7 cellular contexts compared by ENCODE assay signal in the genomic region with DNA sequence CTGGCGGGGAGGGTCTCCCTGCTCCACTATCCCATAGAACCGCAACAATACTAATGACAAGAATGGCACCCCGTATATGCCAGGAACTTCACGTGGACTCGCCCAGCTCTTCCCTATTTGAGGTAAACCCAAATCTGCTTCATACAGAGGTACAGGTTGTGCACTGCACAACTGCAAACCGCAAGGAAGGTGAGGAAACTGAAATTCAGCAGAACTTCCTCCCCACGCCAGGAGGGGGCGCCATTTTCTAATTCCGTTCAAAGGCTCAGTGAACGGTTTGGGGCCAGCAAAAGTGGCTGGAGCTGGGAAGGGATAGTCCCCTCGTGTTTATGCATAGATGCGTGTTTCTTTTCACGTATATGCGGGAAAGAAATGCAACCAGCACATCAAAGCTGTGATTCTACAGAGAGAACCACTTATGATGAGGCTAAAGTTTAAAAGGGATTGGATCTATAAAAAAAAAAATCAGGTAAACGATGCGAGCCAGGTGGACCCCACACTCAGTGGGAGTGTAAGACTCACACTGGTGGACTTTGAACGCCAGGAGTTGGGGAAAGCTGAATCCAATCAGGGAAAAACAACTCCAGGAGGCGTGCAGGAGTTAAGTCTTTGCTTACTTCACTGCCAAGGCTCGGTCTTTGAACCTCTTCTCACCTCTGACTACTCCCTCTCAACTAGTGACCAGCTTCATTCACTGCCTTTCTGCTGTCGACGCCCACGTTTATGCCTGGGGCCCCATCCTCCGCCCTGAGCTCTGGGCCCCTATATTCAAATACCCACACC. TPM values are rescaled to one million over a fixed set of nuclear protein-coding genes. Genes with fewer than 3 reads are reported as not detected.
A peak's percentile ranks its signal among the peaks of the same experiment; 100 is the strongest.
DNase-seq lines count a peak whose midpoint lies in the region; ATAC-seq, FAIRE-seq and TF ChIP-seq lines count a peak whose summit lies in the region.

No MANE protein-coding gene starts in this region.

- H3K4me1 ChIP-seq in small intestine (ENCODE audit: control insufficient read depth in 2 of 2, insufficient read depth in 1 of 2, low read depth in 1 of 2, low read length in 1 of 2) = no peaks in the 10 kb centered on the region

- H3K9me3 ChIP-seq in small intestine (ENCODE audit: control insufficient read depth, low read depth) = no peaks in the 10 kb centered on the region

- H3K27ac ChIP-seq in small intestine (ENCODE audit: low read depth in 1 of 2, low read length in 1 of 2) = no peak overlapping the region

- no peak overlapping the region for H3K27ac Mint-ChIP-seq in activated CD4-positive, alpha-beta memory T cell treated with anti-CD3 and anti-CD28 coated beads for 36 hours

- H3K4me3 Mint-ChIP-seq in activated CD4-positive, alpha-beta memory T cell treated with anti-CD3 and anti-CD28 coated beads for 36 hours = no peak overlapping the region

- WGBS in small intestine, 3 donors = 30 to 44% (median 39%) methylated on average over 23 of the region's 23 CpGs

- TF ChIP-seq CTCF in GM06990 (IDR thresholded peaks at IDR 0.05; ENCODE audit: insufficient read depth, low read length, poor library complexity, severe bottlenecking) (peak; percentile 73), LNCAP (IDR thresholded peaks at IDR 0.05) (peak; percentile 93), fibroblast of mammary gland (conservative IDR thresholded peaks at IDR 0.05; ENCODE audit: control insufficient read depth, insufficient read depth, low read depth, low read length) (peak; percentile 77)

- ATAC-seq in HG02885 (IDR thresholded peaks at IDR 0.05; ENCODE audit: poor library complexity, unreplicated experiment) (no peak), GM21367 (IDR thresholded peaks at IDR 0.05; ENCODE audit: unreplicated experiment) (no peak)

- H3K9me3 Mint-ChIP-seq in activated CD4-positive, alpha-beta memory T cell treated with anti-CD3 and anti-CD28 coated beads for 36 hours = no peaks in the 10 kb centered on the region

- FAIRE-seq in small intestine (lab: Jason Lieb, UNC) = no peak

- DNase-seq in GM06990 (ENCODE audit: extremely low read depth, insufficient read length) (no peak), fibroblast of mammary gland (ENCODE audit: low read depth) (peak; percentile 23), small intestine (peak; percentile 10)
- peak; percentile 56 for DNase-seq in activated CD4-positive, alpha-beta memory T cell treated with anti-CD3 and anti-CD28 coated beads for 36 hours

- POLR2A ChIA-PET in activated CD4-positive, alpha-beta memory T cell treated with anti-CD3 and anti-CD28 coated beads for 36 hours (lab: Charles Lee) = no interaction called here

- no peaks in the 10 kb centered on the region for H3K36me3 Mint-ChIP-seq in activated CD4-positive, alpha-beta memory T cell treated with anti-CD3 and anti-CD28 coated beads for 36 hours

- H3K27me3 ChIP-seq in GM06990 (replicated peaks; ENCODE audit: control insufficient read depth, insufficient read depth, low read length) (peaks cover 1% of the 10 kb centered on the region), small intestine (ENCODE audit: control insufficient read depth in 2 of 2, insufficient read depth in 2 of 2, low read length in 2 of 2) (peaks cover 7 to 15% of the 10 kb centered on the region in 2 donors)

- CTCF ChIA-PET in activated CD4-positive, alpha-beta memory T cell treated with anti-CD3 and anti-CD28 coated beads for 36 hours (lab: Charles Lee) = interaction anchor here (0.6 to 1.7 kb wide), 10 partner anchors 9 to 312 kb away, joined by 3 to 9 read pairs (median 4); no protein-coding TSS in a partner anchor

- peaks cover 43% of the 10 kb centered on the region for H3K27me3 Mint-ChIP-seq in activated CD4-positive, alpha-beta memory T cell treated with anti-CD3 and anti-CD28 coated beads for 36 hours

- intact Hi-C loops in activated CD4-positive, alpha-beta memory T cell treated with anti-CD3 and anti-CD28 coated beads for 36 hours (cut with micrococcal nuclease) = no loop called here

- no peak overlapping the region for H3K4me3 ChIP-seq in GM06990 (replicated peaks; ENCODE audit: low read depth, low read length)
- no peak overlapping the region for H3K4me3 ChIP-seq in fibroblast of mammary gland (ENCODE audit: control insufficient read depth, low read depth, low read length)
- no peak overlapping the region for H3K4me3 ChIP-seq in small intestine (ENCODE audit: low read depth in 1 of 2, low read length in 2 of 2)

- no peaks in the 10 kb centered on the region for H3K36me3 ChIP-seq in GM06990 (ENCODE audit: control insufficient read depth, insufficient read depth, low read length)
- H3K36me3 ChIP-seq in small intestine (ENCODE audit: control insufficient read depth in 2 of 2, insufficient read depth in 2 of 2, low read length in 2 of 2) = no peaks in the 10 kb centered on the region

- no peaks in the 10 kb centered on the region for H3K4me1 Mint-ChIP-seq in activated CD4-positive, alpha-beta memory T cell treated with anti-CD3 and anti-CD28 coated beads for 36 hours (ENCODE audit: low read depth)

RNA-seq across cellular contexts. Expression of gene C19orf81, which starts 20.3 kb away (rescaled TPM):
- under 1 TPM in 1 of 2 experiments, not detected in 1; 0.69 TPM for total RNA-seq in activated CD4-positive, alpha-beta memory T cell treated with anti-CD3 and anti-CD28 coated beads for 36 hours
- polyA plus RNA-seq in small intestine = under 1 TPM in 1 of 3 donors, not detected in 2; 0.19 TPM

RNA-seq across cellular contexts. Expression of gene SYT3, which starts 29.8 kb away (rescaled TPM):
- total RNA-seq in activated CD4-positive, alpha-beta memory T cell treated with anti-CD3 and anti-CD28 coated beads for 36 hours = not detected
- polyA plus RNA-seq in small intestine = under 1 TPM in 1 of 3 donors, not detected in 2; 0.57 TPM

RNA-seq across cellular contexts. Expression of gene SHANK1, which starts 50.1 kb away (rescaled TPM):
- total RNA-seq in activated CD4-positive, alpha-beta memory T cell treated with anti-CD3 and anti-CD28 coated beads for 36 hours = not detected
- under 1 TPM in 2 of 3 donors, not detected in 1; under 0.01 to 0.46 TPM for polyA plus RNA-seq in small intestine

RNA-seq across cellular contexts. Expression of gene CLEC11A, which starts 53.7 kb away (rescaled TPM):
- under 1 TPM; 0.41 to 0.71 TPM for total RNA-seq in activated CD4-positive, alpha-beta memory T cell treated with anti-CD3 and anti-CD28 coated beads for 36 hours
- 1 to 10 TPM in 2 of 3 donors, not detected in 1; 1.4 to 4.7 TPM for polyA plus RNA-seq in small intestine
